Comparison of ENCODE assay signal across 14 cellular contexts in the genomic region with DNA sequence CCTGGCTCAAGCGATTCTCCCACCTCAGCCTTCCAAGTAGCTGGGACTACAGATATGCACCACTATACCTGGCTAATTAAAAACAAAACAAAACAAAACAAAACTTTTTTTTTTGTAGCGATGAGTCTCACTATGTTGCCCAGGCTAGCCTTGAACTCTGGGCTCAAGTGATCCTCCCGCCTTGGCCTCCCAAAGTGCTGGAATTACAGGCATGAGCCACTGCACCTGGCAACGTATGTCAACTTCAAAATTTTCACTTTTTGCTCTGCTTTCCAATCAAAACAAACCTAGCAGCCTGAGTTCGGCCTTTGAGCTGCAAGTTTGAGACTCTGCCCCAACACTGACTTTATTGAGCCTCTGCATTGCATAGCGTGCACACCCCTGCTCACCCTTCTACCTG. TPM values are rescaled to one million over a fixed set of nuclear protein-coding genes. Genes with fewer than 3 reads are reported as not detected.
DNase-seq lines count a peak whose midpoint lies in the region; ATAC-seq and TF ChIP-seq lines count a peak whose summit lies in the region.
"Had no signal": no experiment of that assay in that cellular context is flagged by ENCODE, and none has a peak within 500 bp of the region (broad histone marks: within the 10 kb centered on the region; RNA-seq: fewer than 3 reads in every experiment).

No MANE protein-coding gene starts in this region.

- H3K4me1 ChIP-seq in BLaER1 treated with 17β-estradiol and CSF1 and Interleukin-3, amounts not matched to agents 10 nM and 100 nM: peaks cover 22 to 43% (median 33%) of the 10 kb centered on the region in 10 experiments
- H3K4me1 ChIP-seq in CD8-positive, alpha-beta T cell (ENCODE audit: insufficient read depth, low read length): peaks cover 29% of the 10 kb centered on the region
- 0 out of 2 replicates have a peak, but pooled peaks cover 3% of the 10 kb centered on the region for H3K4me1 ChIP-seq in Caco-2

- POLR2A ChIA-PET in CD8-positive, alpha-beta T cell (lab: Charles Lee): no interaction called here
- POLR2A ChIA-PET in RWPE1 (lab: Yijun Ruan, JAX; ENCODE audit: low non-redundant PET): no interaction called here
- POLR2A ChIA-PET in Caco-2 (lab: Charles Lee): interaction anchor here (0.6 kb wide), 1 partner anchor 389 kb away, joined by 7 read pairs; no protein-coding TSS in a partner anchor

- BruUV-seq in Caco-2 (replicated peaks; lab: Mats Ljungman, UMichigan): no TSS peak

- no peaks in the 10 kb centered on the region for H3K9me3 ChIP-seq in BLaER1 treated with 17β-estradiol and CSF1 and Interleukin-3, amounts not matched to agents 10 nM and 100 nM (replicated peaks in 1 of 11)
- H3K9me3 ChIP-seq in CD8-positive, alpha-beta T cell (ENCODE audit: low read length): no peaks in the 10 kb centered on the region
- H3K9me3 ChIP-seq in Caco-2: no peaks in the 10 kb centered on the region
- H3K9me3 ChIP-seq: thoracic aorta had no signal

- no peaks in the 10 kb centered on the region for H3K27me3 Mint-ChIP-seq in CD8-positive, alpha-beta T cell (ENCODE audit: low read depth)
- no peaks in the 10 kb centered on the region for H3K27me3 Mint-ChIP-seq in mesothelial cell of epicardium (ENCODE audit: low read depth)
- H3K27me3 Mint-ChIP-seq in Caco-2 (ENCODE audit: insufficient read depth, unreplicated experiment): no peaks in the 10 kb centered on the region
- H3K27me3 Mint-ChIP-seq: progenitor cell of endocrine pancreas had no signal

- H3K4me3 ChIP-seq in BLaER1 treated with 17β-estradiol and CSF1 and Interleukin-3, amounts not matched to agents 10 nM and 100 nM: no peak overlapping the region
- H3K4me3 ChIP-seq in CD8-positive, alpha-beta T cell (ENCODE audit: low read depth, low read length): no peak overlapping the region
- no peak overlapping the region for H3K4me3 ChIP-seq in Caco-2 (ENCODE audit: low read depth, low read length)
- H3K4me3 ChIP-seq: thoracic aorta had no signal

- H3K4me1 Mint-ChIP-seq in CD8-positive, alpha-beta T cell (ENCODE audit: low read depth): peaks cover 38% of the 10 kb centered on the region
- H3K4me1 Mint-ChIP-seq in mesothelial cell of epicardium (peaks cover 28% of the 10 kb centered on the region), Caco-2 (ENCODE audit: low read depth, unreplicated experiment) (peaks cover 7% of the 10 kb centered on the region)

- no peak for DNase-seq in CD8-positive, alpha-beta T cell
- DNase-seq in RWPE1 (ENCODE audit: low spot score): no peak
- no peak for DNase-seq in mesothelial cell of epicardium (ENCODE audit: low spot score in 2 of 2, unreplicated experiment in 2 of 2)
- no peak for DNase-seq in Caco-2
- DNase-seq in NCI-H524 (lab: John Stamatoyannopoulos, UW): no peak
- DNase-seq: NCI-H1105 treated with DMSO at 0.1 percent for 48 hours, NCI-H2107, NCI-H526, small intestine, WERI-Rb-1 had no signal

- intact Hi-C loops in CD8-positive, alpha-beta T cell (cut with DNase I, micrococcal nuclease): no loop called here
- intact Hi-C loops in Caco-2 (cut with micrococcal nuclease; ENCODE audit: unreplicated experiment): no loop called here

- no peaks in the 10 kb centered on the region for H3K27me3 ChIP-seq in BLaER1 treated with 17β-estradiol and CSF1 and Interleukin-3, amounts not matched to agents 10 nM and 100 nM
- no peaks in the 10 kb centered on the region for H3K27me3 ChIP-seq in CD8-positive, alpha-beta T cell (ENCODE audit: insufficient read depth, low read length)
- H3K27me3 ChIP-seq in Caco-2 (replicated peaks; ENCODE audit: control insufficient read depth, insufficient read depth, low read length): no peaks in the 10 kb centered on the region

- H3K4me2 ChIP-seq in BLaER1 treated with 17β-estradiol and CSF1 and Interleukin-3, amounts not matched to agents 10 nM and 100 nM: peak overlapping the region; percentile 23 to 67 (median 54); a peak in 17 of 22 replicates

- H3K4me3 Mint-ChIP-seq in CD8-positive, alpha-beta T cell: peak overlapping the region; percentile 1
- H3K4me3 Mint-ChIP-seq in mesothelial cell of epicardium (no peak overlapping the region), Caco-2 (ENCODE audit: unreplicated experiment) (no peak overlapping the region)

- no peak for ATAC-seq in CD8-positive, alpha-beta T cell
- no peak for ATAC-seq in HG02970 (IDR thresholded peaks at IDR 0.05; ENCODE audit: low FRiP score, unreplicated experiment)

- no peak overlapping the region for H3K27ac ChIP-seq in BLaER1 treated with 17β-estradiol and CSF1 and Interleukin-3, amounts not matched to agents 10 nM and 100 nM
- H3K27ac ChIP-seq in CD8-positive, alpha-beta T cell (ENCODE audit: low read depth, low read length): no peak overlapping the region
- peak overlapping the region; percentile 62 for H3K27ac ChIP-seq in RWPE1
- H3K27ac ChIP-seq: thoracic aorta, WERI-Rb-1 had no signal

- H3K27ac Mint-ChIP-seq in CD8-positive, alpha-beta T cell: peak overlapping the region; percentile 27
- H3K27ac Mint-ChIP-seq in mesothelial cell of epicardium (peak overlapping the region; percentile 50), Caco-2 (ENCODE audit: unreplicated experiment) (no peak overlapping the region)

- H4K20me1 ChIP-seq in BLaER1 treated with 17β-estradiol and CSF1 and Interleukin-3, amounts not matched to agents 10 nM and 100 nM: peaks cover 0 to 14% (median 0%) of the 10 kb centered on the region in 11 experiments; a peak in 3 of 22 replicates

- H3K36me3 ChIP-seq in BLaER1 treated with 17β-estradiol and CSF1 and Interleukin-3, amounts not matched to agents 10 nM and 100 nM: no peaks in the 10 kb centered on the region
- no peaks in the 10 kb centered on the region for H3K36me3 ChIP-seq in CD8-positive, alpha-beta T cell (ENCODE audit: insufficient read depth, low read length)
- no peaks in the 10 kb centered on the region for H3K36me3 ChIP-seq in Caco-2 (ENCODE audit: control insufficient read depth, insufficient read depth, low read length)
- H3K36me3 ChIP-seq: thoracic aorta, WERI-Rb-1 had no signal

- H3K9me3 Mint-ChIP-seq in CD8-positive, alpha-beta T cell: no peaks in the 10 kb centered on the region
- H3K9me3 Mint-ChIP-seq in mesothelial cell of epicardium (no peaks in the 10 kb centered on the region), Caco-2 (ENCODE audit: unreplicated experiment) (no peaks in the 10 kb centered on the region)

- TF ChIP-seq CTCF in CD8-positive, alpha-beta T cell (IDR thresholded peaks at IDR 0.05): no peak
- TF ChIP-seq CTCF in RWPE1 (conservative IDR thresholded peaks at IDR 0.05; ENCODE audit: low read depth) (no peak), mesothelial cell of epicardium (IDR thresholded peaks at IDR 0.05; ENCODE audit: unreplicated experiment) (no peak), Caco-2 (IDR thresholded peaks at IDR 0.05; ENCODE audit: insufficient read depth in 1 of 2, low read depth in 1 of 2, low read length in 1 of 2, severe bottlenecking in 1 of 2, unreplicated experiment in 1 of 2) (no peak)

- H3K36me3 Mint-ChIP-seq in CD8-positive, alpha-beta T cell: no peaks in the 10 kb centered on the region
- H3K36me3 Mint-ChIP-seq in mesothelial cell of epicardium (no peaks in the 10 kb centered on the region), Caco-2 (ENCODE audit: insufficient read depth, unreplicated experiment) (peaks cover 2% of the 10 kb centered on the region)

- H3K9ac ChIP-seq in BLaER1 treated with 17β-estradiol and CSF1 and Interleukin-3, amounts not matched to agents 10 nM and 100 nM: peak overlapping the region in 1 of 11 experiments; percentile 16; a peak in 2 of 22 replicates

- CTCF ChIA-PET in CD8-positive, alpha-beta T cell (lab: Charles Lee): interaction anchor here (6.8 kb wide), 1 partner anchor 184 kb away, joined by 41 read pairs; no protein-coding TSS in a partner anchor
- CTCF ChIA-PET in RWPE1 (lab: Yijun Ruan, JAX): no interaction called here
- CTCF ChIA-PET in Caco-2 (lab: Charles Lee): no interaction called here

RNA-seq across cellular contexts. Expression of gene RAI1, which starts 4.5 kb away (rescaled TPM):
- 10 to 100 TPM; 22.9 to 23.5 TPM for total RNA-seq in CD8-positive, alpha-beta T cell
- 127 to 137 TPM (median 129 TPM) in 3 replicates for total RNA-seq in mesothelial cell of epicardium
- total RNA-seq in Caco-2 (2022): 44.3 and 46.7 TPM in 2 replicates
